Comparison of ENCODE assay signal across 26 cellular contexts in genomic region chr9:19807182-19807892, GRCh38. TPM values are rescaled to one million over a fixed set of nuclear protein-coding genes. Genes with fewer than 3 reads are reported as not detected.
DNase-seq lines count a peak whose midpoint lies in the region; ATAC-seq and TF ChIP-seq lines count a peak whose summit lies in the region.
"Had no signal": no experiment of that assay in that cellular context is flagged by ENCODE, and none has a peak within 500 bp of the region (broad histone marks: within the 10 kb centered on the region; RNA-seq: fewer than 3 reads in every experiment).

No MANE protein-coding gene starts in this region.

- H3K79me2 ChIP-seq in GM23338 (replicated peaks; ENCODE audit: insufficient read depth) (no peaks in the 10 kb centered on the region), MM.1S (ENCODE audit: low read length) (no peaks in the 10 kb centered on the region)

- intact Hi-C loops in activated T-helper 2 cell treated with anti-CD3 and anti-CD28 coated beads, Interferon-gamma antibody, Interleukin-2, Interleukin-4, amounts not matched to agents 10 μg/mL and 5 μg/mL and 100 μg/mL, durations not matched to agents 14 hours and 24 hours and 36 hours (cut with micrococcal nuclease), result no loop called here

- H3K4me3 ChIP-seq in GM23338 (peak overlapping the region; percentile 20), MM.1S (ENCODE audit: low read length) (no peak overlapping the region), iPS DF 6.9 (ENCODE audit: low read length) (no peak overlapping the region), neuron (ENCODE audit: low read length) (no peak overlapping the region)
- H3K4me3 ChIP-seq: BLaER1, GM23248, SJSA1 had no signal

- no peaks in the 10 kb centered on the region for H3F3A ChIP-seq in GM23338 (replicated peaks; ENCODE audit: low read depth)
- H3F3A ChIP-seq in MM.1S (ENCODE audit: insufficient read depth, low read length), result no peaks in the 10 kb centered on the region

- peaks cover 22% of the 10 kb centered on the region for H3K9me3 Mint-ChIP-seq in GM23338
- peaks cover 4% of the 10 kb centered on the region for H3K9me3 Mint-ChIP-seq in activated T-helper 2 cell treated with anti-CD3 and anti-CD28 coated beads, Interferon-gamma antibody, Interleukin-2, Interleukin-4, amounts not matched to agents 10 μg/mL and 5 μg/mL and 100 μg/mL, durations not matched to agents 14 hours and 24 hours and 36 hours

- H3K4me1 ChIP-seq in GM23338 (ENCODE audit: insufficient read depth) (peaks cover 58% of the 10 kb centered on the region), MM.1S (ENCODE audit: low read length) (no peaks in the 10 kb centered on the region), iPS DF 6.9 (ENCODE audit: control insufficient read depth, insufficient read depth, low read length) (no peaks in the 10 kb centered on the region), neuron (ENCODE audit: insufficient read depth, low read length) (peaks cover 16% of the 10 kb centered on the region)
- H3K4me1 ChIP-seq: BLaER1, SJSA1 had no signal

- H3K36me3 ChIP-seq in GM23338 (ENCODE audit: insufficient read depth), result peaks cover 3% of the 10 kb centered on the region; the same call in 1 of the 2 replicates
- no peaks in the 10 kb centered on the region for H3K36me3 ChIP-seq in MM.1S (replicated peaks; ENCODE audit: insufficient read depth, low read length)
- H3K36me3 ChIP-seq in iPS DF 6.9 (ENCODE audit: control insufficient read depth, insufficient read depth, low read length), result no peaks in the 10 kb centered on the region
- H3K36me3 ChIP-seq in neuron (ENCODE audit: insufficient read depth, low read length), result no peaks in the 10 kb centered on the region
- H3K36me3 ChIP-seq: BLaER1, SJSA1 had no signal

- H3K9me2 ChIP-seq in GM23338 (ENCODE audit: insufficient read depth), result no peaks in the 10 kb centered on the region
- H3K9me2 ChIP-seq in MM.1S (replicated peaks; ENCODE audit: insufficient read depth, low read length), result no peaks in the 10 kb centered on the region

- WGBS in iPS DF 6.9 (ENCODE audit: insufficient coverage, insufficient read length), result no CpG with 5 or more reads among the region's 4 CpGs

- peak overlapping the region; percentile 46 for H3K4me3 Mint-ChIP-seq in GM23338
- no peak overlapping the region for H3K4me3 Mint-ChIP-seq in activated T-helper 2 cell treated with anti-CD3 and anti-CD28 coated beads, Interferon-gamma antibody, Interleukin-2, Interleukin-4, amounts not matched to agents 10 μg/mL and 5 μg/mL and 100 μg/mL, durations not matched to agents 14 hours and 24 hours and 36 hours (ENCODE audit: low read depth)
- H3K4me3 Mint-ChIP-seq: CD4-positive, CD25-positive, alpha-beta regulatory T cell had no signal

- no peaks in the 10 kb centered on the region for H3K9me3 ChIP-seq in MM.1S (replicated peaks; ENCODE audit: insufficient read depth, low read length)
- H3K9me3 ChIP-seq in iPS DF 6.9 (ENCODE audit: control insufficient read depth, insufficient read depth, low read length), result no peaks in the 10 kb centered on the region
- H3K9me3 ChIP-seq in neuron (ENCODE audit: low read length), result no peaks in the 10 kb centered on the region
- H3K9me3 ChIP-seq: BLaER1, SJSA1 had no signal

- no peak for TF ChIP-seq CTCF in GM23338 (conservative IDR thresholded peaks at IDR 0.05; ENCODE audit: low read depth in 2 of 2)
- TF ChIP-seq CTCF in MM.1S (IDR thresholded peaks at IDR 0.05; ENCODE audit: low read length), result no peak

- DNase-seq in GM23338 (ENCODE audit: low spot score) (peak; percentile 55), MM.1S (peak; percentile 6), iPS DF 6.9 (ENCODE audit: low read depth, low spot score) (no peak), amniotic stem cell (lab: John Stamatoyannopoulos, UW) (no peak), globus pallidus (ENCODE audit: low spot score) (no peak)
- no peak for DNase-seq in activated T-helper 2 cell treated with anti-CD3 and anti-CD28 coated beads, Interferon-gamma antibody, Interleukin-2, Interleukin-4, amounts not matched to agents 10 μg/mL and 5 μg/mL and 100 μg/mL, durations not matched to agents 14 hours and 24 hours and 36 hours (ENCODE audit: low spot score)
- DNase-seq: CD4-positive, CD25-positive, alpha-beta regulatory T cell; DMS153; DND-41; GM23248; HCEC 1CT; Karpas-422; MV-4-11; NCI-H1105; NCI-H1436 treated with DMSO at 0.1 percent for 48 hours; NCI-H1930; NCI-H2107; NCI-H446 treated with DMSO at 0.1 percent for 48 hours; NCI-H82; Right ventricle myocardium superior; RPMI8226 had no signal

- peaks cover 2% of the 10 kb centered on the region for H3K27me3 Mint-ChIP-seq in GM23338 (ENCODE audit: insufficient read depth, low read depth, poor library complexity)
- H3K27me3 Mint-ChIP-seq in activated T-helper 2 cell treated with anti-CD3 and anti-CD28 coated beads, Interferon-gamma antibody, Interleukin-2, Interleukin-4, amounts not matched to agents 10 μg/mL and 5 μg/mL and 100 μg/mL, durations not matched to agents 14 hours and 24 hours and 36 hours (ENCODE audit: low read depth), result peaks cover 4% of the 10 kb centered on the region
- H3K27me3 Mint-ChIP-seq: CD4-positive, CD25-positive, alpha-beta regulatory T cell had no signal

- H4K20me1 ChIP-seq in GM23338 (replicated peaks; ENCODE audit: insufficient read depth) (no peaks in the 10 kb centered on the region), MM.1S (ENCODE audit: insufficient read depth, low read length) (no peaks in the 10 kb centered on the region)
- H4K20me1 ChIP-seq: BLaER1 had no signal

- H2AFZ ChIP-seq in GM23338 (no peak overlapping the region), MM.1S (ENCODE audit: low read length) (no peak overlapping the region), neuron (ENCODE audit: low read depth, low read length) (peak overlapping the region; percentile 23)
- H2AFZ ChIP-seq: GM23248 had no signal

- peaks cover 59% of the 10 kb centered on the region for H3K4me1 Mint-ChIP-seq in GM23338
- no peaks in the 10 kb centered on the region for H3K4me1 Mint-ChIP-seq in activated T-helper 2 cell treated with anti-CD3 and anti-CD28 coated beads, Interferon-gamma antibody, Interleukin-2, Interleukin-4, amounts not matched to agents 10 μg/mL and 5 μg/mL and 100 μg/mL, durations not matched to agents 14 hours and 24 hours and 36 hours (ENCODE audit: low read depth)
- H3K4me1 Mint-ChIP-seq: CD4-positive, CD25-positive, alpha-beta regulatory T cell had no signal

- H3K9ac ChIP-seq in MM.1S (ENCODE audit: low read length), result no peak overlapping the region
- H3K9ac ChIP-seq: BLaER1, GM23248 had no signal

- no peaks in the 10 kb centered on the region for H3K27me3 ChIP-seq in GM23338 (ENCODE audit: insufficient read depth)
- no peaks in the 10 kb centered on the region for H3K27me3 ChIP-seq in MM.1S (replicated peaks; ENCODE audit: insufficient read depth, low read length)
- H3K27me3 ChIP-seq in iPS DF 6.9 (ENCODE audit: control insufficient read depth, insufficient read depth, low read length), result no peaks in the 10 kb centered on the region
- H3K27me3 ChIP-seq in neuron (ENCODE audit: insufficient read depth, low read length), result no peaks in the 10 kb centered on the region
- H3K27me3 ChIP-seq: BLaER1, SJSA1 had no signal

- peak; percentile 77 for ATAC-seq in GM23338

- H3K4me2 ChIP-seq in GM23338, result peak overlapping the region; percentile 57
- H3K4me2 ChIP-seq in MM.1S (ENCODE audit: low read depth, low read length), result no peak overlapping the region
- H3K4me2 ChIP-seq: BLaER1 had no signal

- H3K36me3 Mint-ChIP-seq in GM23338 (ENCODE audit: low read depth), result peaks cover 31% of the 10 kb centered on the region; the same call in 2 of the 3 replicates
- H3K36me3 Mint-ChIP-seq in activated T-helper 2 cell treated with anti-CD3 and anti-CD28 coated beads, Interferon-gamma antibody, Interleukin-2, Interleukin-4, amounts not matched to agents 10 μg/mL and 5 μg/mL and 100 μg/mL, durations not matched to agents 14 hours and 24 hours and 36 hours (ENCODE audit: low read depth), result no peaks in the 10 kb centered on the region
- H3K36me3 Mint-ChIP-seq: CD4-positive, CD25-positive, alpha-beta regulatory T cell had no signal

- peak overlapping the region; percentile 85 for H3K27ac Mint-ChIP-seq in GM23338
- no peak overlapping the region for H3K27ac Mint-ChIP-seq in activated T-helper 2 cell treated with anti-CD3 and anti-CD28 coated beads, Interferon-gamma antibody, Interleukin-2, Interleukin-4, amounts not matched to agents 10 μg/mL and 5 μg/mL and 100 μg/mL, durations not matched to agents 14 hours and 24 hours and 36 hours
- H3K27ac Mint-ChIP-seq: CD4-positive, CD25-positive, alpha-beta regulatory T cell had no signal

- H3K27ac ChIP-seq in GM23338 (ENCODE audit: low read depth) (peak overlapping the region; percentile 70), MM.1S (ENCODE audit: low read length) (no peak overlapping the region), iPS DF 6.9 (ENCODE audit: low read length) (peak overlapping the region; percentile 16)
- H3K27ac ChIP-seq: BLaER1, GM23248, SJSA1 had no signal

RNA-seq across cellular contexts. Expression of gene SLC24A2, which starts 18.5 kb away (rescaled TPM):
- 7.1 and 7.3 TPM in 2 replicates for total RNA-seq in GM23338 (2014; rRNA removed; shearing (Covaris generic))
- 2.6 and 3.5 TPM in 2 replicates for polyA plus RNA-seq in GM23338 (2016; fragmentation: Nextera tagmentation; extraction: Ambion mirVana)
- not detected in 2 replicates for total RNA-seq in activated T-helper 2 cell treated with anti-CD3 and anti-CD28 coated beads, Interferon-gamma antibody, Interleukin-2, Interleukin-4, amounts not matched to agents 10 μg/mL and 5 μg/mL and 100 μg/mL, durations not matched to agents 14 hours and 24 hours and 36 hours
- total RNA-seq: A172, GM23248, Right ventricle myocardium superior, SJSA1 had no signal
- polyA plus RNA-seq: AG04450, GM23248 had no signal

Comparison
In these comparisons a context has a peak if more than half of its experiments do, and no peak if none do; other contexts are left out.
1. DNase-seq: peak in GM23338 (single experiment) and MM.1S (single experiment); none in iPS DF 6.9 (single experiment), amniotic stem cell (single experiment), globus pallidus (single experiment) and activated T-helper 2 cell treated with anti-CD3 and anti-CD28 coated beads, Interferon-gamma antibody, Interleukin-2, Interleukin-4, amounts not matched to agents 10 μg/mL and 5 μg/mL and 100 μg/mL, durations not matched to agents 14 hours and 24 hours and 36 hours (single experiment).